14 cellular contexts compared by ENCODE assay signal in the genomic region with DNA sequence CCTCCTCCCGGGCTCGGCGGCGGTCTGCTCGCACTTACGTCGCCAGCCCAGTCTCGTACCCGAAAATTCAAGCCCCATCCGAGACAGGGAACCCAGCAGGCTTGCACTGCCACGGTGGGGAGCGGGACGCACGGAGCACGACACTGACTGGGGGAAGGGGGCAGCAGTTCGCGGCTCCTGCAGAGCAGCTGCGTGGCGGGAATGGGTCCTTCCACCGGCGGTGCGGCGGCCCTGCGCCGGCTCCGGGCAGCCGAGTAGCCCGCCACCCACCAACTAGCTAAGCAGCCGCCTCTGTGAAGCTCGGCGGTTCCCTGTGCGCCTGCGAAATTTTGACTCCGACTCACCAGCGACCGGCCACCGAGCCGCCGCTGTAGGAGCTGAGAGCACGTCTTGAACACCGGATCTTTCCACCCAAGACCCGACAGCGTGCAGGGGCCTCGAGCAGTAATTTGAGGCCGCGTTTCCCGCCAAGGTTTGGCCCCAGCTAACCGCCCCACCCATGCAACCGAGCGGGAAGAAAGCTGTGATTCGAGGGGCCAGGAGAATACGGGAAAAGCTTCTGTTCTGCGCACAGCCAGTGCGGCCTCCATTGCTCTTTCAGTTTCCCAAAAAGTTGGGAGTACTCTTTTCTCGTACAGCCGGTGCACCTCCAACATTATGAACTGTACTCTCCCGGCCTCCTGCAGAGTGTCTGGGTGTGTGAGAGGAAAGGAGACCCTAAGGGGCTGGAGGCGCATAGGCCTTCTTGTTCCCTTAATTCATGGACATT. TPM values are rescaled to one million over a fixed set of nuclear protein-coding genes. Genes with fewer than 3 reads are reported as not detected.
A peak's percentile ranks its signal among the peaks of the same experiment; 100 is the strongest.
DNase-seq lines count a peak whose midpoint lies in the region; ATAC-seq and TF ChIP-seq lines count a peak whose summit lies in the region.
"Had no signal": no experiment of that assay in that cellular context is flagged by ENCODE, and none has a peak within 500 bp of the region (broad histone marks: within the 10 kb centered on the region; RNA-seq: fewer than 3 reads in every experiment).

No MANE protein-coding gene starts in this region.

- 58 to 83% methylated on average over 1 to 8 of the region's 58 CpGs for WGBS in gastroesophageal sphincter (ENCODE audit: low coverage in 1 of 2), 2 donors

- peaks cover 0 to 41% (median 13%) of the 10 kb centered on the region in 3 donors for H3K4me1 ChIP-seq in gastroesophageal sphincter

- peaks cover 82% of the 10 kb centered on the region for H3K27me3 Mint-ChIP-seq in activated naive CD4-positive, alpha-beta T cell treated with anti-CD3 and anti-CD28 coated beads for 36 hours (ENCODE audit: low read depth)
- H3K27me3 Mint-ChIP-seq in activated naive CD4-positive, alpha-beta T cell treated with anti-CD3 and anti-CD28 coated beads, Interleukin-2, amount 50 U/mL, for 24 hours, result peaks cover 65% of the 10 kb centered on the region
- H3K27me3 Mint-ChIP-seq in stimulated activated naive CD8-positive, alpha-beta T cell treated with anti-CD3 and anti-CD28 coated beads, Interleukin-15, Interleukin-2, amounts not matched to agents 100 ng/mL and 50 ng/mL, for 24 hours, result peaks cover 88% of the 10 kb centered on the region

- H3K27ac Mint-ChIP-seq in activated naive CD4-positive, alpha-beta T cell treated with anti-CD3 and anti-CD28 coated beads for 36 hours, result no peak overlapping the region
- H3K27ac Mint-ChIP-seq in activated naive CD4-positive, alpha-beta T cell treated with anti-CD3 and anti-CD28 coated beads, Interleukin-2, amount 50 U/mL, for 24 hours, result peak overlapping the region; percentile 17
- no peak overlapping the region for H3K27ac Mint-ChIP-seq in stimulated activated naive CD8-positive, alpha-beta T cell treated with anti-CD3 and anti-CD28 coated beads, Interleukin-15, Interleukin-2, amounts not matched to agents 100 ng/mL and 50 ng/mL, for 24 hours

- no peak for TF ChIP-seq POLR2A in gastroesophageal sphincter (IDR thresholded peaks at IDR 0.05)

- H3K9me3 Mint-ChIP-seq in activated naive CD4-positive, alpha-beta T cell treated with anti-CD3 and anti-CD28 coated beads for 36 hours, result no peaks in the 10 kb centered on the region
- H3K9me3 Mint-ChIP-seq in activated naive CD4-positive, alpha-beta T cell treated with anti-CD3 and anti-CD28 coated beads, Interleukin-2, amount 50 U/mL, for 24 hours, result no peaks in the 10 kb centered on the region
- H3K9me3 Mint-ChIP-seq in stimulated activated naive CD8-positive, alpha-beta T cell treated with anti-CD3 and anti-CD28 coated beads, Interleukin-15, Interleukin-2, amounts not matched to agents 100 ng/mL and 50 ng/mL, for 24 hours, result no peaks in the 10 kb centered on the region

- DNase-seq in activated naive CD4-positive, alpha-beta T cell treated with anti-CD3 and anti-CD28 coated beads for 36 hours, result peak; percentile 18
- no peak for DNase-seq in activated naive CD4-positive, alpha-beta T cell (lab: John Stamatoyannopoulos, UW)
- DNase-seq in islet precursor cell (peak; percentile 69), C1 segment of cervical spinal cord (lab: John Stamatoyannopoulos, UW) (no peak)
- DNase-seq: cortex of kidney; hippocampal formation; NCI-H2081; stimulated activated CD4-positive, alpha-beta T cell treated with anti-CD3 and anti-CD28 coated beads, Interleukin-1b, Interleukin-23, amount 100 ng/mL, for 48 hours had no signal

- TF ChIP-seq CTCF in gastroesophageal sphincter (IDR thresholded peaks at IDR 0.05), result no peak

- no peak for TF ChIP-seq EP300 in gastroesophageal sphincter (IDR thresholded peaks at IDR 0.05)

- H3K36me3 Mint-ChIP-seq in activated naive CD4-positive, alpha-beta T cell treated with anti-CD3 and anti-CD28 coated beads for 36 hours (ENCODE audit: low read depth), result no peaks in the 10 kb centered on the region
- no peaks in the 10 kb centered on the region for H3K36me3 Mint-ChIP-seq in activated naive CD4-positive, alpha-beta T cell treated with anti-CD3 and anti-CD28 coated beads, Interleukin-2, amount 50 U/mL, for 24 hours
- H3K36me3 Mint-ChIP-seq in stimulated activated naive CD8-positive, alpha-beta T cell treated with anti-CD3 and anti-CD28 coated beads, Interleukin-15, Interleukin-2, amounts not matched to agents 100 ng/mL and 50 ng/mL, for 24 hours (ENCODE audit: low read depth), result no peaks in the 10 kb centered on the region

- H3K4me1 Mint-ChIP-seq in activated naive CD4-positive, alpha-beta T cell treated with anti-CD3 and anti-CD28 coated beads for 36 hours (ENCODE audit: low read depth), result peaks cover 39% of the 10 kb centered on the region
- H3K4me1 Mint-ChIP-seq in activated naive CD4-positive, alpha-beta T cell treated with anti-CD3 and anti-CD28 coated beads, Interleukin-2, amount 50 U/mL, for 24 hours, result peaks cover 42% of the 10 kb centered on the region
- H3K4me1 Mint-ChIP-seq in stimulated activated naive CD8-positive, alpha-beta T cell treated with anti-CD3 and anti-CD28 coated beads, Interleukin-15, Interleukin-2, amounts not matched to agents 100 ng/mL and 50 ng/mL, for 24 hours (ENCODE audit: low read depth), result peaks cover 31% of the 10 kb centered on the region

- intact Hi-C loops in activated naive CD4-positive, alpha-beta T cell treated with anti-CD3 and anti-CD28 coated beads for 36 hours (cut with micrococcal nuclease), result loop anchor here (1.0 to 10.0 kb wide), 3 partner anchors 8 to 981 kb away; no protein-coding TSS in a partner anchor

- ATAC-seq in GM18867 (IDR thresholded peaks at IDR 0.05; ENCODE audit: unreplicated experiment), result no peak
- ATAC-seq in gastroesophageal sphincter, result no peak
- ATAC-seq: HepG2 had no signal

- CTCF ChIA-PET in activated naive CD4-positive, alpha-beta T cell treated with anti-CD3 and anti-CD28 coated beads for 36 hours (lab: Charles Lee), result interaction anchor here (0.7 to 0.8 kb wide), 4 partner anchors 11 to 233 kb away, joined by 3 to 4 read pairs (median 3); no protein-coding TSS in a partner anchor

- no peaks in the 10 kb centered on the region for H3K9me3 ChIP-seq in gastroesophageal sphincter
- H3K9me3 ChIP-seq: suprapubic skin had no signal

- no peak overlapping the region for H3K27ac ChIP-seq in gastroesophageal sphincter
- H3K27ac ChIP-seq: suprapubic skin had no signal

- H3K27me3 ChIP-seq in gastroesophageal sphincter, result peaks cover 100% of the 10 kb centered on the region

- H3K4me3 Mint-ChIP-seq in activated naive CD4-positive, alpha-beta T cell treated with anti-CD3 and anti-CD28 coated beads for 36 hours, result peak overlapping the region; percentile 47
- H3K4me3 Mint-ChIP-seq in activated naive CD4-positive, alpha-beta T cell treated with anti-CD3 and anti-CD28 coated beads, Interleukin-2, amount 50 U/mL, for 24 hours, result peak overlapping the region; percentile 59
- H3K4me3 Mint-ChIP-seq in stimulated activated naive CD8-positive, alpha-beta T cell treated with anti-CD3 and anti-CD28 coated beads, Interleukin-15, Interleukin-2, amounts not matched to agents 100 ng/mL and 50 ng/mL, for 24 hours, result peak overlapping the region; percentile 28

- no peaks in the 10 kb centered on the region for H3K36me3 ChIP-seq in gastroesophageal sphincter
- H3K36me3 ChIP-seq: suprapubic skin had no signal

- peak overlapping the region in 1 of 2 donors; percentile 18 for H3K4me3 ChIP-seq in gastroesophageal sphincter
- H3K4me3 ChIP-seq: suprapubic skin had no signal

RNA-seq across cellular contexts. Expression of gene MCIDAS, which starts 3.7 kb away (rescaled TPM):
- under 1 TPM in 1 of 2 experiments, not detected in 1; 0.17 TPM for total RNA-seq in activated naive CD4-positive, alpha-beta T cell treated with anti-CD3 and anti-CD28 coated beads for 36 hours
- total RNA-seq in gastroesophageal sphincter, result not detected
- total RNA-seq: HepG2, suprapubic skin had no signal

RNA-seq across cellular contexts. Expression of gene CCNO, which starts 10.0 kb away (rescaled TPM):
- total RNA-seq in activated naive CD4-positive, alpha-beta T cell treated with anti-CD3 and anti-CD28 coated beads for 36 hours, result not detected
- not detected for total RNA-seq in gastroesophageal sphincter

RNA-seq across cellular contexts. Expression of gene CDC20B, which starts 50.4 kb away (rescaled TPM):
- not detected for total RNA-seq in activated naive CD4-positive, alpha-beta T cell treated with anti-CD3 and anti-CD28 coated beads for 36 hours
- not detected for total RNA-seq in gastroesophageal sphincter
- total RNA-seq: HepG2, suprapubic skin had no signal

Comparison
In these comparisons a context has a peak if more than half of its experiments do, and no peak if none do; other contexts are left out.
1. DNase-seq: peak in activated naive CD4-positive, alpha-beta T cell treated with anti-CD3 and anti-CD28 coated beads for 36 hours (single experiment) and islet precursor cell (single experiment); none in activated naive CD4-positive, alpha-beta T cell (0 of 4) and C1 segment of cervical spinal cord (0 of 14).
2. Peak in every context shown above with its lines, with median percentiles within 50 percentile points of each other: H3K4me3 Mint-ChIP-seq.